In genomic region chr7:17436126-17436525, GRCh38 we compare ENCODE assay signal across 27 cellular contexts.
"Had no signal": no experiment of that assay in that cellular context is flagged by ENCODE, and none has a peak within 500 bp of the region (broad histone marks: within the 10 kb centered on the region; RNA-seq: fewer than 3 reads in every experiment).

No MANE protein-coding gene starts in this region.

- H3K27ac Mint-ChIP-seq: activated B cell treated with CpG ODN at 0.5 μM for 24 hours; activated CD4-positive, alpha-beta memory T cell treated with anti-CD3 and anti-CD28 coated beads for 36 hours; activated naive CD4-positive, alpha-beta T cell treated with anti-CD3 and anti-CD28 coated beads, Interleukin-2, amount 10 ng/mL, durations not matched to agents 7 days and 5 days; activated naive CD8-positive, alpha-beta T cell; activated naive CD8-positive, alpha-beta T cell treated with anti-CD3 and anti-CD28 coated beads, Interleukin-2, amount 50 U/mL, for 24 hours had no signal

- H3K4me1 ChIP-seq: SJSA1 had no signal

- H3K9me3 ChIP-seq: SJSA1 had no signal

- H3K27me3 Mint-ChIP-seq: activated B cell treated with CpG ODN at 0.5 μM for 24 hours had no signal

- H3K4me3 Mint-ChIP-seq: activated B cell treated with CpG ODN at 0.5 μM for 24 hours; activated CD4-positive, alpha-beta memory T cell treated with anti-CD3 and anti-CD28 coated beads for 36 hours; activated naive CD4-positive, alpha-beta T cell treated with anti-CD3 and anti-CD28 coated beads, Interleukin-2, amount 10 ng/mL, durations not matched to agents 7 days and 5 days; activated naive CD8-positive, alpha-beta T cell; activated naive CD8-positive, alpha-beta T cell treated with anti-CD3 and anti-CD28 coated beads, Interleukin-2, amount 50 U/mL, for 24 hours had no signal

- H3K4me3 ChIP-seq: SJSA1 had no signal

- H3K27me3 ChIP-seq: brain microvascular endothelial cell, SJSA1 had no signal

- H3K27ac ChIP-seq: brain microvascular endothelial cell, SJSA1, VCaP had no signal

- DNase-seq: activated B cell treated with CpG ODN at 0.5 μM for 24 hours; activated CD4-positive, alpha-beta memory T cell treated with anti-CD3 and anti-CD28 coated beads for 36 hours; activated CD4-positive, alpha-beta T cell treated with anti-CD3 and anti-CD28 coated beads for 4 hours; activated CD4-positive, alpha-beta T cell treated with anti-CD3 and anti-CD28 coated beads, Interleukin-2, amount 50 U/mL, for 1 hour; activated CD4-positive, CD25-positive, alpha-beta regulatory T cell treated with anti-CD3 and anti-CD28 coated beads, Interleukin-2, amount 50 U/mL, for 72 hours; activated CD8-positive, alpha-beta memory T cell treated with anti-CD3 and anti-CD28 coated beads, Interleukin-2, amount 50 U/mL, for 48 hours; activated effector memory CD4-positive, alpha-beta T cell treated with Interleukin-2 at 50 U/mL for 16 hours; activated naive CD4-positive, alpha-beta T cell treated with anti-CD3 and anti-CD28 coated beads, Interleukin-2, amount 10 ng/mL, durations not matched to agents 7 days and 5 days; activated naive CD8-positive, alpha-beta T cell treated with anti-CD3 and anti-CD28 coated beads, Interleukin-2, amount 50 U/mL, for 24 hours; activated T-cell treated with anti-CD3 and anti-CD28 coated beads, Interleukin-2, amount 50 U/mL, for 48 hours; anterior cingulate cortex; brain microvascular endothelial cell; central memory CD4-positive, alpha-beta T cell; NCI-H1092 treated with DMSO at 0.1 percent for 48 hours; NCI-H1694; NCI-H1930; NCI-H2081 treated with DMSO at 0.1 percent for 48 hours; NCI-H345; NCI-H524 treated with DMSO at 0.1 percent for 48 hours; SHP77; SW 1271; T-helper 1 cell; T-helper 2 cell; T-helper 9 cell had no signal

- H3K36me3 ChIP-seq: brain microvascular endothelial cell, SJSA1 had no signal
